In genomic region chr1:68149110-68149798, GRCh38 we compare ENCODE assay signal across 16 cellular contexts.
"Had no signal": no experiment of that assay in that cellular context is flagged by ENCODE, and none has a peak within 500 bp of the region (broad histone marks: within the 10 kb centered on the region; RNA-seq: fewer than 3 reads in every experiment).

No MANE protein-coding gene starts in this region.

- H3K9me3 ChIP-seq: adrenal gland, colonic mucosa, esophagus squamous epithelium, neutrophil, uterus had no signal

- H3K4me3 ChIP-seq: adrenal gland, cardiac muscle cell, colonic mucosa, esophagus squamous epithelium, uterus had no signal

- H3K4me1 ChIP-seq: adrenal gland, colonic mucosa, uterus had no signal

- H3K27me3 ChIP-seq: adrenal gland, cardiac muscle cell, colonic mucosa, esophagus squamous epithelium, uterus had no signal

- DNase-seq: activated CD4-positive, alpha-beta T cell treated with anti-CD3 and anti-CD28 coated beads for 48 hours; activated CD8-positive, alpha-beta T cell treated with anti-CD3 and anti-CD28 coated beads for 36 hours; activated effector memory CD4-positive, alpha-beta T cell treated with Interleukin-2 at 50 U/mL for 16 hours; activated naive CD4-positive, alpha-beta T cell treated with anti-CD3 and anti-CD28 coated beads, Interleukin-2, amount 50 U/mL, for 16 hours; activated T-cell treated with anti-CD3 and anti-CD28 coated beads, Interleukin-2, amount 50 U/mL, for 4 hours; adrenal gland; colonic mucosa; esophagus squamous epithelium; foreskin melanocyte; islet precursor cell; naive thymus-derived CD8-positive, alpha-beta T cell; T-helper 17 cell; uterus had no signal

- H3K9me3 Mint-ChIP-seq: activated CD8-positive, alpha-beta T cell treated with anti-CD3 and anti-CD28 coated beads for 36 hours; activated T-cell treated with anti-CD3 and anti-CD28 coated beads, Interleukin-2, amount 50 U/mL, for 4 hours; naive thymus-derived CD8-positive, alpha-beta T cell had no signal

- H3K36me3 Mint-ChIP-seq: naive thymus-derived CD8-positive, alpha-beta T cell had no signal

- H3K27ac Mint-ChIP-seq: activated CD8-positive, alpha-beta T cell treated with anti-CD3 and anti-CD28 coated beads for 36 hours; T-helper 17 cell had no signal

- H3K4me1 Mint-ChIP-seq: naive thymus-derived CD8-positive, alpha-beta T cell; T-helper 17 cell had no signal

- H3K36me3 ChIP-seq: colonic mucosa, uterus had no signal

- ATAC-seq: activated CD8-positive, alpha-beta T cell treated with anti-CD3 and anti-CD28 coated beads for 36 hours; activated T-cell treated with anti-CD3 and anti-CD28 coated beads, Interleukin-2, amount 50 U/mL, for 4 hours; left lobe of liver; naive thymus-derived CD8-positive, alpha-beta T cell; T-helper 17 cell had no signal

- H3K27ac ChIP-seq: adrenal gland, colonic mucosa, esophagus squamous epithelium, neutrophil, uterus had no signal

- H3K4me3 Mint-ChIP-seq: activated CD8-positive, alpha-beta T cell treated with anti-CD3 and anti-CD28 coated beads for 36 hours; activated T-cell treated with anti-CD3 and anti-CD28 coated beads, Interleukin-2, amount 50 U/mL, for 4 hours; naive thymus-derived CD8-positive, alpha-beta T cell; T-helper 17 cell had no signal

- H3K27me3 Mint-ChIP-seq: T-helper 17 cell had no signal
